Comparison of ENCODE assay signal across 2 cellular contexts in genomic region chr7:90334926-90335325, GRCh38. TPM values are rescaled to one million over a fixed set of nuclear protein-coding genes. Genes with fewer than 3 reads are reported as not detected.
"Had no signal": no experiment of that assay in that cellular context is flagged by ENCODE, and none has a peak within 500 bp of the region (broad histone marks: within the 10 kb centered on the region; RNA-seq: fewer than 3 reads in every experiment).

No MANE protein-coding gene starts in this region.

RNA-seq across cellular contexts. Expression of gene FAM237B, which starts 13.8 kb away (rescaled TPM):
- total RNA-seq: G401, GM12878 had no signal
- polyA plus RNA-seq: GM12878 had no signal
